In genomic region chr7:117612637-117613036, GRCh38 we compare ENCODE assay signal across 15 cellular contexts.
DNase-seq lines count a peak whose midpoint lies in the region; ATAC-seq and TF ChIP-seq lines count a peak whose summit lies in the region.
"Had no signal": no experiment of that assay in that cellular context is flagged by ENCODE, and none has a peak within 500 bp of the region (broad histone marks: within the 10 kb centered on the region; RNA-seq: fewer than 3 reads in every experiment).

No MANE protein-coding gene starts in this region.

- CTCF ChIA-PET in activated CD4-positive, alpha-beta T cell treated with anti-CD3 and anti-CD28 coated beads, Interleukin-2, amount 10 ng/mL, durations not matched to agents 7 days and 5 days (lab: Charles Lee): no interaction called here
- CTCF ChIA-PET in PC-3 (lab: Charles Lee): no interaction called here
- CTCF ChIA-PET in HEK293T (lab: Yijun Ruan, JAX): interaction anchor here (1.0 kb wide), 1 partner anchor 199 kb away, joined by 3 read pairs; no protein-coding TSS in a partner anchor

- intact Hi-C loops in PC-3 (cut with micrococcal nuclease): no loop called here
- intact Hi-C loops in left colon (cut with DNase I, micrococcal nuclease): no loop called here

- H3K27me3 Mint-ChIP-seq in activated CD4-positive, alpha-beta T cell treated with anti-CD3 and anti-CD28 coated beads, Interleukin-2, amount 10 ng/mL, durations not matched to agents 7 days and 5 days: no peaks in the 10 kb centered on the region
- H3K27me3 Mint-ChIP-seq in endothelial cell (ENCODE audit: unreplicated experiment): no peaks in the 10 kb centered on the region

- H3K9ac ChIP-seq in PC-3 (ENCODE audit: low read length): no peak overlapping the region

- no peaks in the 10 kb centered on the region for H3K27me3 ChIP-seq in PC-3 (ENCODE audit: low read length)

- BruUV-seq in PC-3 (replicated peaks; lab: Mats Ljungman, UMichigan): no TSS peak

- H3K4me3 ChIP-seq in PC-3 (ENCODE audit: low read length): no peak overlapping the region

- H3K36me3 ChIP-seq in PC-3 (ENCODE audit: low read depth, low read length): no peaks in the 10 kb centered on the region

- H3K4me3 Mint-ChIP-seq in activated CD4-positive, alpha-beta T cell treated with anti-CD3 and anti-CD28 coated beads, Interleukin-2, amount 10 ng/mL, durations not matched to agents 7 days and 5 days: no peak overlapping the region
- H3K4me3 Mint-ChIP-seq in endothelial cell (ENCODE audit: unreplicated experiment): no peak overlapping the region
- H3K4me3 Mint-ChIP-seq: CD8-positive, alpha-beta T cell had no signal

- no peaks in the 10 kb centered on the region for H3F3A ChIP-seq in PC-3 (ENCODE audit: low read length, unreplicated experiment)

- H3K27ac Mint-ChIP-seq in activated CD4-positive, alpha-beta T cell treated with anti-CD3 and anti-CD28 coated beads, Interleukin-2, amount 10 ng/mL, durations not matched to agents 7 days and 5 days: peak overlapping the region; percentile 9
- H3K27ac Mint-ChIP-seq in endothelial cell (ENCODE audit: unreplicated experiment): no peak overlapping the region
- H3K27ac Mint-ChIP-seq: CD8-positive, alpha-beta T cell had no signal

- no peaks in the 10 kb centered on the region; the same call in 1 of the 2 replicates for H3K4me1 ChIP-seq in PC-3 (ENCODE audit: insufficient read depth, low read length)

- no peaks in the 10 kb centered on the region for H3K9me2 ChIP-seq in PC-3 (replicated peaks; ENCODE audit: low read length)

- no peaks in the 10 kb centered on the region for H3K4me1 Mint-ChIP-seq in activated CD4-positive, alpha-beta T cell treated with anti-CD3 and anti-CD28 coated beads, Interleukin-2, amount 10 ng/mL, durations not matched to agents 7 days and 5 days
- no peaks in the 10 kb centered on the region for H3K4me1 Mint-ChIP-seq in endothelial cell (ENCODE audit: unreplicated experiment)

- H3K27ac ChIP-seq in PC-3 (ENCODE audit: low read length): no peak overlapping the region

- no peaks in the 10 kb centered on the region for H3K79me2 ChIP-seq in PC-3 (ENCODE audit: low read length)

- H3K4me2 ChIP-seq in PC-3 (ENCODE audit: low read length): no peak overlapping the region

- TF ChIP-seq CTCF in PC-3 (conservative IDR thresholded peaks at IDR 0.05; ENCODE audit: low read depth, low read length): no peak
- no peak for TF ChIP-seq CTCF in endothelial cell (IDR thresholded peaks at IDR 0.05; ENCODE audit: unreplicated experiment)

- no peaks in the 10 kb centered on the region for H3K9me3 Mint-ChIP-seq in activated CD4-positive, alpha-beta T cell treated with anti-CD3 and anti-CD28 coated beads, Interleukin-2, amount 10 ng/mL, durations not matched to agents 7 days and 5 days
- no peaks in the 10 kb centered on the region for H3K9me3 Mint-ChIP-seq in endothelial cell (ENCODE audit: unreplicated experiment)
- H3K9me3 Mint-ChIP-seq: CD8-positive, alpha-beta T cell had no signal

- H3K9me3 ChIP-seq in PC-3 (ENCODE audit: low read length): no peaks in the 10 kb centered on the region

- H3K36me3 Mint-ChIP-seq in activated CD4-positive, alpha-beta T cell treated with anti-CD3 and anti-CD28 coated beads, Interleukin-2, amount 10 ng/mL, durations not matched to agents 7 days and 5 days (ENCODE audit: low read depth): no peaks in the 10 kb centered on the region
- H3K36me3 Mint-ChIP-seq in endothelial cell (ENCODE audit: low read depth, unreplicated experiment): no peaks in the 10 kb centered on the region
- H3K36me3 Mint-ChIP-seq: CD8-positive, alpha-beta T cell had no signal

- no peak for ATAC-seq in PC-3
- peak; percentile 7 for ATAC-seq in left colon
- ATAC-seq in GM18870 (IDR thresholded peaks at IDR 0.05; ENCODE audit: unreplicated experiment): no peak
- ATAC-seq: CD8-positive, alpha-beta T cell had no signal

- no peak overlapping the region for H2AFZ ChIP-seq in PC-3 (ENCODE audit: low read length)

- POLR2A ChIA-PET in activated CD4-positive, alpha-beta T cell treated with anti-CD3 and anti-CD28 coated beads, Interleukin-2, amount 10 ng/mL, durations not matched to agents 7 days and 5 days (lab: Charles Lee): no interaction called here
- POLR2A ChIA-PET in PC-3 (lab: Charles Lee; ENCODE audit: unreplicated experiment) (no interaction called here), HEK293T (lab: Yijun Ruan, JAX) (no interaction called here)

- no peak for DNase-seq in activated CD4-positive, alpha-beta T cell treated with anti-CD3 and anti-CD28 coated beads, Interleukin-2, amount 10 ng/mL, durations not matched to agents 7 days and 5 days
- DNase-seq in activated CD4-positive, alpha-beta T cell treated with anti-CD3 and anti-CD28 coated beads, Interleukin-2, amount 50 U/mL, for 48 hours: no peak
- DNase-seq in PC-3: peak; percentile 39
- DNase-seq in left colon: no peak
- DNase-seq in HEK293T (ENCODE audit: extremely low spot score): no peak
- no peak for DNase-seq in NCI-H2081 treated with DMSO at 0.1 percent for 48 hours (lab: John Stamatoyannopoulos, UW)
- no peak for DNase-seq in endothelial cell (ENCODE audit: low spot score)
- DNase-seq: CD8-positive, alpha-beta T cell; IMR-90; Karpas-422; NCI-H1105 treated with DMSO at 0.1 percent for 48 hours; NCI-H1930; NCI-H2171 treated with DMSO at 0.1 percent for 48 hours; NCI-H446 treated with DMSO at 0.1 percent for 48 hours had no signal

- no peaks in the 10 kb centered on the region for H4K20me1 ChIP-seq in PC-3 (ENCODE audit: low read length)

TF ChIP-seq in HEK293T, 16 proteins besides CTCF, POLR2A, EP300 and RAD21:
- no peak for TF ChIP-seq CTBP1 (IDR thresholded peaks at IDR 0.05; ENCODE audit: borderline replicate concordance)
- no peak for TF ChIP-seq SUZ12 (IDR thresholded peaks at IDR 0.05)
- no peak for TF ChIP-seq NFRKB (IDR thresholded peaks at IDR 0.05)
- TF ChIP-seq FOXM1 (IDR thresholded peaks at IDR 0.05; ENCODE audit: borderline replicate concordance): no peak
- no peak for TF ChIP-seq ARNT (IDR thresholded peaks at IDR 0.05)
- no peak for TF ChIP-seq TARDBP (IDR thresholded peaks at IDR 0.05)
- TF ChIP-seq SP1 (IDR thresholded peaks at IDR 0.05): no peak
- TF ChIP-seq LEF1 (IDR thresholded peaks at IDR 0.05; ENCODE audit: borderline replicate concordance): no peak
- no peak for TF ChIP-seq HDGF (IDR thresholded peaks at IDR 0.05; ENCODE audit: borderline replicate concordance)
- no peak for TF ChIP-seq ZNF384 (IDR thresholded peaks at IDR 0.05)
- no peak for TF ChIP-seq ELF4 (IDR thresholded peaks at IDR 0.05)
- TF ChIP-seq FOXA1 (IDR thresholded peaks at IDR 0.05): no peak
- no peak for TF ChIP-seq FOXK2 (IDR thresholded peaks at IDR 0.05)
- TF ChIP-seq L3MBTL2 (conservative IDR thresholded peaks at IDR 0.05): no peak
- TF ChIP-seq, protein P1, sequence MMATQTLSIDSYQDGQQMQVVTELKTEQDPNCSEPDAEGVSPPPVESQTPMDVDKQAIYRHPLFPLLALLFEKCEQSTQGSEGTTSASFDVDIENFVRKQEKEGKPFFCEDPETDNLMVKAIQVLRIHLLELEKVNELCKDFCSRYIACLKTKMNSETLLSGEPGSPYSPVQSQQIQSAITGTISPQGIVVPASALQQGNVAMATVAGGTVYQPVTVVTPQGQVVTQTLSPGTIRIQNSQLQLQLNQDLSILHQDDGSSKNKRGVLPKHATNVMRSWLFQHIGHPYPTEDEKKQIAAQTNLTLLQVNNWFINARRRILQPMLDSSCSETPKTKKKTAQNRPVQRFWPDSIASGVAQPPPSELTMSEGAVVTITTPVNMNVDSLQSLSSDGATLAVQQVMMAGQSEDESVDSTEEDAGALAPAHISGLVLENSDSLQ (IDR thresholded peaks at IDR 0.05): no peak
